ENCODE assay signal across 28 cellular contexts in genomic region chr2:159460227-159460626, GRCh38.
"Had no signal": no experiment of that assay in that cellular context is flagged by ENCODE, and none has a peak within 500 bp of the region (broad histone marks: within the 10 kb centered on the region; RNA-seq: fewer than 3 reads in every experiment).

No MANE protein-coding gene starts in this region.

- H3K27ac Mint-ChIP-seq: naive thymus-derived CD8-positive, alpha-beta T cell; nephron; progenitor cell of endocrine pancreas; stimulated activated naive B cell treated with anti-CD40 and anti-IgM and Interleukin-4, amounts not matched to agents 10 μg/mL and 1 μg/mL and 100 μg/mL, for 72 hours had no signal

- H3K4me3 ChIP-seq: hepatocyte, left lung, lower lobe of right lung, ovary, right atrium auricular region, skin epidermis, stomach, testis, thyroid gland, transverse colon, upper lobe of left lung, vagina had no signal

- H3K36me3 ChIP-seq: left lung, lower lobe of right lung, ovary, right atrium auricular region, thyroid gland, transverse colon, vagina had no signal

- H3K9me3 Mint-ChIP-seq: nephron; stimulated activated naive B cell treated with anti-CD40 and anti-IgM and Interleukin-4, amounts not matched to agents 10 μg/mL and 1 μg/mL and 100 μg/mL, for 72 hours had no signal

- ATAC-seq: left colon; left lung; lower lobe of right lung; naive thymus-derived CD8-positive, alpha-beta T cell; sciatic nerve; stimulated activated naive B cell treated with anti-CD40 and anti-IgM and Interleukin-4, amounts not matched to agents 10 μg/mL and 1 μg/mL and 100 μg/mL, for 72 hours; stimulated activated naive CD8-positive, alpha-beta T cell treated with anti-CD3 and anti-CD28 coated beads, Interleukin-15, Interleukin-2, amounts not matched to agents 100 U/mL and 50 U/mL, for 24 hours had no signal

- H3K79me2 ChIP-seq: hepatocyte had no signal

- H2AFZ ChIP-seq: hepatocyte had no signal

- H3K4me2 ChIP-seq: hepatocyte had no signal

- FAIRE-seq: keratinocyte had no signal

- H3K27me3 Mint-ChIP-seq: naive thymus-derived CD8-positive, alpha-beta T cell; progenitor cell of endocrine pancreas; stimulated activated naive B cell treated with anti-CD40 and anti-IgM and Interleukin-4, amounts not matched to agents 10 μg/mL and 1 μg/mL and 100 μg/mL, for 72 hours had no signal

- H3K4me3 Mint-ChIP-seq: naive thymus-derived CD8-positive, alpha-beta T cell; nephron; neural crest cell; stimulated activated naive B cell treated with anti-CD40 and anti-IgM and Interleukin-4, amounts not matched to agents 10 μg/mL and 1 μg/mL and 100 μg/mL, for 72 hours had no signal

- H3K27ac ChIP-seq: hepatocyte, left lung, lower lobe of right lung, ovary, right atrium auricular region, skin epidermis, stomach, testis, thyroid gland, transverse colon, upper lobe of left lung, vagina had no signal

- H3K27me3 ChIP-seq: hepatocyte, left lung, ovary, right atrium auricular region, stomach, testis, thyroid gland, transverse colon, upper lobe of left lung, vagina had no signal

- H3K4me1 ChIP-seq: testis had no signal

- H3K9me3 ChIP-seq: left lung, lower lobe of right lung, ovary, right atrium auricular region, stomach, testis, thyroid gland, transverse colon, upper lobe of left lung, vagina had no signal

- H3K4me1 Mint-ChIP-seq: nephron had no signal

- DNase-seq: left colon; left lung; lower lobe of right lung; mammary epithelial cell; mesenchymal stem cell; naive thymus-derived CD8-positive, alpha-beta T cell; occipital lobe; ovary; stimulated activated CD4-positive, alpha-beta T cell treated with anti-CD3 and anti-CD28 coated beads, Interleukin-12 subunit alpha, Interleukin-12 subunit beta, amount 100 ng/mL, for 4 hours; stimulated activated CD4-positive, alpha-beta T cell treated with anti-CD3 and anti-CD28 coated beads, Interleukin-15, amount 100 ng/mL, for 24 hours; stimulated activated CD4-positive, alpha-beta T cell treated with anti-CD3 and anti-CD28 coated beads, Interleukin-2, amount 100 ng/mL, for 24 hours; stimulated activated CD4-positive, alpha-beta T cell treated with anti-CD3 and anti-CD28 coated beads, Interleukin-4, amount 100 ng/mL, for 1 hour; stimulated activated naive B cell treated with anti-CD40 and anti-IgM and Interleukin-4, amounts not matched to agents 10 μg/mL and 1 μg/mL and 100 μg/mL, for 72 hours; stimulated activated naive CD8-positive, alpha-beta T cell treated with anti-CD3 and anti-CD28 coated beads, Interleukin-15, Interleukin-2, amounts not matched to agents 100 U/mL and 50 U/mL, for 24 hours; stomach; testis; thyroid gland; transverse colon; upper lobe of left lung had no signal
